ENCODE assay signal across 14 cellular contexts in genomic region chr16:3068486-3068885, GRCh38. TPM values are rescaled to one million over a fixed set of nuclear protein-coding genes. Genes with fewer than 3 reads are reported as not detected.
A peak's percentile ranks its signal among the peaks of the same experiment; 100 is the strongest.
DNase-seq lines count a peak whose midpoint lies in the region; ATAC-seq and TF ChIP-seq lines count a peak whose summit lies in the region.
"Had no signal": no experiment of that assay in that cellular context is flagged by ENCODE, and none has a peak within 500 bp of the region (broad histone marks: within the 10 kb centered on the region; RNA-seq: fewer than 3 reads in every experiment).

No MANE protein-coding gene starts in this region.

- H3K4me3 Mint-ChIP-seq in CD4-positive, alpha-beta memory T cell, result peak overlapping the region; percentile 96 to 100 (median 99)
- peak overlapping the region; percentile 98 for H3K4me3 Mint-ChIP-seq in central memory CD8-positive, alpha-beta T cell

- H2AFZ ChIP-seq in Loucy (ENCODE audit: low read length) (no peak overlapping the region), neuronal stem cell (ENCODE audit: low read length) (no peak overlapping the region), OCI-LY7 (ENCODE audit: low read length) (no peak overlapping the region)

- H3K4me3 ChIP-seq in CD4-positive, alpha-beta memory T cell (ENCODE audit: low read length in 2 of 2), result peak overlapping the region; percentile 98
- H3K4me3 ChIP-seq in Loucy (ENCODE audit: low read length, poor library complexity, severe bottlenecking) (peak overlapping the region; percentile 95), neuronal stem cell (ENCODE audit: low read length in 2 of 2) (peak overlapping the region in 1 of 2 donors; percentile 5), OCI-LY7 (ENCODE audit: low read depth, low read length, poor library complexity, severe bottlenecking) (no peak overlapping the region)

- H3K18ac ChIP-seq in neuronal stem cell (ENCODE audit: low read length), result no peak overlapping the region

- no peak overlapping the region for H2BK12ac ChIP-seq in neuronal stem cell (ENCODE audit: low read length)

- H3K36me3 ChIP-seq in CD4-positive, alpha-beta memory T cell (ENCODE audit: insufficient read depth, low read length), result peaks cover 21% of the 10 kb centered on the region
- H3K36me3 ChIP-seq in Loucy (ENCODE audit: insufficient read depth, low read length), result no peaks in the 10 kb centered on the region
- H3K36me3 ChIP-seq in neuronal stem cell (replicated peaks in 1 of 2; ENCODE audit: control insufficient read depth in 2 of 2, insufficient read depth in 2 of 2, low read length in 2 of 2), result no peaks in the 10 kb centered on the region
- no peaks in the 10 kb centered on the region for H3K36me3 ChIP-seq in OCI-LY7 (ENCODE audit: insufficient read depth, low read length)
- H3K36me3 ChIP-seq: BE2C had no signal

- peaks cover 78% of the 10 kb centered on the region for H3K4me1 ChIP-seq in CD4-positive, alpha-beta memory T cell (ENCODE audit: insufficient read depth, low read length)
- H3K4me1 ChIP-seq in Loucy (ENCODE audit: insufficient read depth, low read length, poor library complexity, severe bottlenecking), result peaks cover 26% of the 10 kb centered on the region
- peaks cover 0 to 3% of the 10 kb centered on the region in 2 donors for H3K4me1 ChIP-seq in neuronal stem cell (ENCODE audit: control insufficient read depth in 2 of 2, insufficient read depth in 1 of 2, low read depth in 1 of 2, low read length in 2 of 2)
- H3K4me1 ChIP-seq in OCI-LY7 (ENCODE audit: insufficient read depth, low read length, poor library complexity, severe bottlenecking), result no peaks in the 10 kb centered on the region
- H3K4me1 ChIP-seq: BE2C had no signal

- H3K27ac Mint-ChIP-seq in CD4-positive, alpha-beta memory T cell, result peak overlapping the region; percentile 91 to 99 (median 96)
- H3K27ac Mint-ChIP-seq in central memory CD8-positive, alpha-beta T cell (ENCODE audit: low read depth), result peak overlapping the region; percentile 98

- no peak overlapping the region for H2AK5ac ChIP-seq in neuronal stem cell (ENCODE audit: low read depth, low read length)

- POLR2A ChIA-PET in CD4-positive, alpha-beta memory T cell (lab: Charles Lee; ENCODE audit: partially characterized antibody), result interaction anchor here (0.6 to 8.8 kb wide), 10 partner anchors 8 to 66 kb away, joined by 3 to 217 read pairs (median 18); partner anchors contain the start of genes ZNF213 and ZSCAN10
- POLR2A ChIA-PET in OCI-LY7 (lab: Charles Lee), result no interaction called here

- DNase-seq in CD4-positive, alpha-beta memory T cell, result peak in 1 of 5 donors; percentile 38
- no peak for DNase-seq in central memory CD8-positive, alpha-beta T cell (ENCODE audit: low spot score in 2 of 2)
- DNase-seq in neuronal stem cell (ENCODE audit: low spot score) (no peak), OCI-LY7 (ENCODE audit: low spot score) (no peak), NCI-H1436 treated with DMSO at 0.1 percent for 48 hours (lab: John Stamatoyannopoulos, UW) (no peak), NCI-H524 treated with DMSO at 0.1 percent for 48 hours (lab: John Stamatoyannopoulos, UW) (no peak)
- DNase-seq: activated CD4-positive, CD25-positive, alpha-beta regulatory T cell treated with anti-CD3 and anti-CD28 coated beads, Interleukin-2, amount 50 U/mL, for 72 hours; BE2C; DMS153; KBM-7; left cardiac atrium; NCI-H1105 treated with DMSO at 0.1 percent for 48 hours had no signal

- no peak overlapping the region for H3K4ac ChIP-seq in neuronal stem cell (ENCODE audit: low read length)

- H3K79me2 ChIP-seq in Loucy (ENCODE audit: insufficient read depth, low read length), result peaks cover 45% of the 10 kb centered on the region
- H3K79me2 ChIP-seq in OCI-LY7 (ENCODE audit: insufficient read depth, low read depth, low read length), result no peaks in the 10 kb centered on the region

- peaks cover 20% of the 10 kb centered on the region for H4K20me1 ChIP-seq in Loucy (ENCODE audit: insufficient read depth, low read length, poor library complexity, severe bottlenecking)
- no peaks in the 10 kb centered on the region for H4K20me1 ChIP-seq in OCI-LY7 (ENCODE audit: insufficient read depth, low read length)

- no peak for TF ChIP-seq CTCF in Loucy (conservative IDR thresholded peaks at IDR 0.05; ENCODE audit: low read length)
- no peak for TF ChIP-seq CTCF in OCI-LY7 (conservative IDR thresholded peaks at IDR 0.05; ENCODE audit: low read length)

- no peak overlapping the region for H3K14ac ChIP-seq in neuronal stem cell (ENCODE audit: low read length)

- H3K27ac ChIP-seq in CD4-positive, alpha-beta memory T cell (ENCODE audit: low read depth, low read length), result peak overlapping the region; percentile 98
- no peak overlapping the region for H3K27ac ChIP-seq in neuronal stem cell (replicated peaks; ENCODE audit: low read length)
- H3K27ac ChIP-seq in OCI-LY7 (ENCODE audit: low read depth, low read length, poor library complexity, severe bottlenecking), result no peak overlapping the region

- no peak overlapping the region for H3K23ac ChIP-seq in neuronal stem cell (ENCODE audit: low read depth, low read length, poor library complexity)

- intact Hi-C loops in CD4-positive, alpha-beta memory T cell (cut with micrococcal nuclease), result no loop called here
- intact Hi-C loops in OCI-LY7 (cut with micrococcal nuclease; ENCODE audit: unreplicated experiment), result no loop called here

- H2BK15ac ChIP-seq in neuronal stem cell (ENCODE audit: low read length), result no peak overlapping the region

- H4K8ac ChIP-seq in neuronal stem cell (ENCODE audit: low read depth, low read length), result no peak overlapping the region

- H3K79me1 ChIP-seq in neuronal stem cell (ENCODE audit: low read depth, low read length), result no peaks in the 10 kb centered on the region

- H2BK120ac ChIP-seq in neuronal stem cell (ENCODE audit: low read depth, low read length), result no peak overlapping the region

- H2BK5ac ChIP-seq in neuronal stem cell (ENCODE audit: low read length), result no peak overlapping the region

- no CpG with 5 or more reads among the region's 4 CpGs for WGBS in neuronal stem cell (ENCODE audit: extremely low coverage in 2 of 2, insufficient read length in 2 of 2, insufficient replicate concordance in 1 of 2), 2 donors

- H3K9me3 ChIP-seq in CD4-positive, alpha-beta memory T cell (ENCODE audit: control insufficient read depth in 1 of 2, low read length in 2 of 2), result no peaks in the 10 kb centered on the region
- H3K9me3 ChIP-seq in Loucy (ENCODE audit: insufficient read depth, low read depth, low read length) (no peaks in the 10 kb centered on the region), neuronal stem cell (replicated peaks in 1 of 2; ENCODE audit: control insufficient read depth in 2 of 2, insufficient read depth in 1 of 2, low read depth in 1 of 2, low read length in 2 of 2) (no peaks in the 10 kb centered on the region), OCI-LY7 (ENCODE audit: low read length) (no peaks in the 10 kb centered on the region)
- H3K9me3 ChIP-seq: BE2C had no signal

- no peaks in the 10 kb centered on the region for H3K27me3 ChIP-seq in CD4-positive, alpha-beta memory T cell (ENCODE audit: insufficient read depth, low read length)
- H3K27me3 ChIP-seq in Loucy (ENCODE audit: insufficient read depth, low read length, poor library complexity, severe bottlenecking) (no peaks in the 10 kb centered on the region), neuronal stem cell (ENCODE audit: control insufficient read depth in 3 of 3, insufficient read depth in 3 of 3, low read depth in 1 of 3, low read length in 3 of 3) (peaks cover 0 to 29% (median 0%) of the 10 kb centered on the region in 3 experiments)
- H3K27me3 ChIP-seq: BE2C had no signal

- peaks cover 0 to 5% (median 0%) of the 10 kb centered on the region in 8 donors for H3K9me3 Mint-ChIP-seq in CD4-positive, alpha-beta memory T cell
- H3K9me3 Mint-ChIP-seq in central memory CD8-positive, alpha-beta T cell, result no peaks in the 10 kb centered on the region

- CTCF ChIA-PET in CD4-positive, alpha-beta memory T cell (lab: Charles Lee; ENCODE audit: partially characterized antibody), result interaction anchor here (1.3 to 13.3 kb wide), 4 partner anchors 9 to 61 kb away, joined by 4 to 249 read pairs (median 15); partner anchors contain the start of gene ZSCAN10
- CTCF ChIA-PET in OCI-LY7 (lab: Charles Lee; ENCODE audit: unreplicated experiment), result interaction anchor here (0.5 kb wide), 1 partner anchor 55 kb away, joined by 4 read pairs; no protein-coding TSS in a partner anchor

- no peak overlapping the region for H4K91ac ChIP-seq in neuronal stem cell (ENCODE audit: low read depth, low read length, poor library complexity)

- peaks cover 46 to 49% of the 10 kb centered on the region in 2 donors for H3K36me3 Mint-ChIP-seq in CD4-positive, alpha-beta memory T cell
- H3K36me3 Mint-ChIP-seq in central memory CD8-positive, alpha-beta T cell (ENCODE audit: insufficient read depth), result peaks cover 58% of the 10 kb centered on the region

- no peaks in the 10 kb centered on the region for H3K9me2 ChIP-seq in Loucy (replicated peaks; ENCODE audit: low read depth, low read length)
- no peaks in the 10 kb centered on the region for H3K9me2 ChIP-seq in OCI-LY7 (ENCODE audit: insufficient read depth, low read length)

- H3K4me2 ChIP-seq in Loucy (ENCODE audit: low read depth, low read length, poor library complexity, severe bottlenecking) (peak overlapping the region; percentile 99), neuronal stem cell (ENCODE audit: insufficient read depth, low read length, poor library complexity, severe bottlenecking) (no peak overlapping the region), OCI-LY7 (ENCODE audit: low read length) (no peak overlapping the region)

- BruUV-seq in OCI-LY7 (replicated peaks; lab: Mats Ljungman, UMichigan), result no TSS peak

- H3K9ac ChIP-seq in Loucy (ENCODE audit: low read depth, low read length, poor library complexity, severe bottlenecking) (peak overlapping the region; percentile 87), neuronal stem cell (ENCODE audit: low read depth, low read length, poor library complexity) (peak overlapping the region; percentile 2)

- no peaks in the 10 kb centered on the region for H3F3A ChIP-seq in Loucy (ENCODE audit: low read depth)

- no peaks in the 10 kb centered on the region for H3K27me3 Mint-ChIP-seq in CD4-positive, alpha-beta memory T cell
- no peaks in the 10 kb centered on the region for H3K27me3 Mint-ChIP-seq in central memory CD8-positive, alpha-beta T cell

- ATAC-seq in central memory CD8-positive, alpha-beta T cell (replicated peaks; ENCODE audit: extremely low read depth, poor library complexity, severe bottlenecking), result no peak
- ATAC-seq: left cardiac atrium, Right ventricle myocardium inferior had no signal

- peaks cover 44 to 94% (median 62%) of the 10 kb centered on the region in 4 donors for H3K4me1 Mint-ChIP-seq in CD4-positive, alpha-beta memory T cell
- peaks cover 71% of the 10 kb centered on the region for H3K4me1 Mint-ChIP-seq in central memory CD8-positive, alpha-beta T cell

RNA-seq across cellular contexts. Expression of gene IL32, which starts 3.0 kb away (rescaled TPM):
- 100 to 1,000 TPM; 752 to 810 TPM for total RNA-seq in CD4-positive, alpha-beta memory T cell
- 1,000 to 10,000 TPM; 3,111 to 3,174 TPM for polyA plus RNA-seq in CD4-positive, alpha-beta memory T cell
- polyA plus RNA-seq in neuronal stem cell (2013, experiment 1 of 2), result 0.81 TPM
- 0.69 TPM for polyA plus RNA-seq in neuronal stem cell (2013, experiment 2 of 2)
- not detected in 2 replicates for total RNA-seq in OCI-LY7 (2014; rRNA removed; shearing (Covaris generic))
- not detected in 2 replicates for total RNA-seq in OCI-LY7 (2022)

RNA-seq across cellular contexts. Expression of gene MMP25, which starts 22.1 kb away (rescaled TPM):
- total RNA-seq in CD4-positive, alpha-beta memory T cell, result 1 to 10 TPM; 2.9 to 3.0 TPM
- polyA plus RNA-seq in CD4-positive, alpha-beta memory T cell, result under 1 TPM; 0.52 to 0.91 TPM
- polyA plus RNA-seq in neuronal stem cell (2013, experiment 1 of 2), result 0.28 TPM
- 0.26 TPM for polyA plus RNA-seq in neuronal stem cell (2013, experiment 2 of 2)
- 0.63 and 2.6 TPM in 2 replicates for total RNA-seq in OCI-LY7 (2014; rRNA removed; shearing (Covaris generic))
- 5.6 and 5.8 TPM in 2 replicates for total RNA-seq in OCI-LY7 (2022)

RNA-seq across cellular contexts. Expression of gene ZSCAN10, which starts 30.6 kb away (rescaled TPM):
- under 1 TPM in 1 of 2 experiments, not detected in 1; 0.15 TPM for total RNA-seq in CD4-positive, alpha-beta memory T cell
- not detected for polyA plus RNA-seq in CD4-positive, alpha-beta memory T cell
- 1.1 TPM for polyA plus RNA-seq in neuronal stem cell (2013, experiment 1 of 2)
- 1.1 TPM for polyA plus RNA-seq in neuronal stem cell (2013, experiment 2 of 2)
- 0.09 TPM in 1 of 2 replicates, not detected in the other for total RNA-seq in OCI-LY7 (2014; rRNA removed; shearing (Covaris generic))
- total RNA-seq in OCI-LY7 (2022), result 0.49 and 0.72 TPM in 2 replicates
- total RNA-seq: left cardiac atrium, Right ventricle myocardium inferior had no signal

RNA-seq across cellular contexts. Expression of gene BICDL2, which starts 31.7 kb away (rescaled TPM):
- not detected for total RNA-seq in CD4-positive, alpha-beta memory T cell
- not detected for polyA plus RNA-seq in CD4-positive, alpha-beta memory T cell
- not detected for polyA plus RNA-seq in neuronal stem cell (2013, experiment 1 of 2)
- not detected for polyA plus RNA-seq in neuronal stem cell (2013, experiment 2 of 2)
- total RNA-seq in OCI-LY7 (2014; rRNA removed; shearing (Covaris generic)), result not detected in 2 replicates
- not detected in 2 replicates for total RNA-seq in OCI-LY7 (2022)
- total RNA-seq: left cardiac atrium, Right ventricle myocardium inferior had no signal

RNA-seq across cellular contexts. Expression of gene ZNF205, which starts 43.9 kb away (rescaled TPM):
- not detected for total RNA-seq in CD4-positive, alpha-beta memory T cell
- polyA plus RNA-seq in CD4-positive, alpha-beta memory T cell, result under 1 TPM in 1 of 2 donors, not detected in 1; 0.20 TPM
- polyA plus RNA-seq in neuronal stem cell (2013, experiment 1 of 2), result 10.4 TPM
- polyA plus RNA-seq in neuronal stem cell (2013, experiment 2 of 2), result 9.9 TPM
- 0.67 and 1.2 TPM in 2 replicates for total RNA-seq in OCI-LY7 (2014; rRNA removed; shearing (Covaris generic))
- total RNA-seq in OCI-LY7 (2022), result 0.30 TPM in 1 of 2 replicates, not detected in the other

Comparison
In these comparisons a context has a peak if more than half of its experiments do, and no peak if none do; other contexts are left out.
1. RNA of gene IL32, which starts 3.0 kb away (total RNA-seq): 752 to 810 TPM in CD4-positive, alpha-beta memory T cell; not detected in OCI-LY7; every median in the first group is over 100 times any median in the second.